12 cellular contexts compared by ENCODE assay signal in genomic region chr21:32524010-32524719, GRCh38.
DNase-seq lines count a peak whose midpoint lies in the region; ATAC-seq and TF ChIP-seq lines count a peak whose summit lies in the region.
"Had no signal": no experiment of that assay in that cellular context is flagged by ENCODE, and none has a peak within 500 bp of the region (broad histone marks: within the 10 kb centered on the region; RNA-seq: fewer than 3 reads in every experiment).

No MANE protein-coding gene starts in this region.

- DNase-seq in BJ (ENCODE audit: low read depth), result peak; percentile 80
- peak; percentile 30 for DNase-seq in RWPE1 (ENCODE audit: low spot score)
- DNase-seq in fibroblast of lung (ENCODE audit: low read depth in 2 of 2), result peak; percentile 81 to 94
- DNase-seq in neuronal stem cell (ENCODE audit: low spot score), result no peak
- no peak for DNase-seq in KG1 (lab: John Stamatoyannopoulos, UW)
- DNase-seq in stimulated activated naive CD4-positive, alpha-beta T cell (lab: John Stamatoyannopoulos, UW), result no peak
- no peak for DNase-seq in activated CD8-positive, alpha-beta memory T cell treated with anti-CD3 and anti-CD28 coated beads, Interleukin-2, amount 50 U/mL, for 48 hours
- DNase-seq: activated naive CD4-positive, alpha-beta T cell treated with Interleukin-2 at 50 U/mL for 16 hours; NCI-H2171 treated with DMSO at 0.1 percent for 48 hours; stimulated activated CD4-positive, alpha-beta T cell treated with anti-CD3 and anti-CD28 coated beads, Interleukin-2, amount 100 ng/mL, for 48 hours; T-helper 9 cell had no signal

- H3K4ac ChIP-seq in neuronal stem cell (ENCODE audit: low read length), result no peak overlapping the region

- H2BK5ac ChIP-seq in neuronal stem cell (ENCODE audit: low read length), result no peak overlapping the region

- TF ChIP-seq CTCF in BJ (IDR thresholded peaks at IDR 0.05; ENCODE audit: insufficient read depth, low read depth, low read length) (no peak), RWPE1 (conservative IDR thresholded peaks at IDR 0.05; ENCODE audit: low read depth) (no peak), fibroblast of lung (conservative IDR thresholded peaks at IDR 0.05 in 1 of 2, IDR thresholded peaks at IDR 0.05 in 1 of 2; ENCODE audit: low read depth in 1 of 2, low read length in 2 of 2) (no peak)

- H3K9ac ChIP-seq in fibroblast of lung (ENCODE audit: insufficient read depth, low read length) (no peak overlapping the region), neuronal stem cell (ENCODE audit: low read depth, low read length, poor library complexity) (no peak overlapping the region)

- H3K36me3 ChIP-seq in BJ (ENCODE audit: control insufficient read depth, insufficient read depth, low read length) (no peaks in the 10 kb centered on the region), fibroblast of lung (ENCODE audit: control insufficient read depth, insufficient read depth, low read length) (no peaks in the 10 kb centered on the region), neuronal stem cell (replicated peaks in 1 of 2; ENCODE audit: control insufficient read depth in 2 of 2, insufficient read depth in 2 of 2, low read length in 2 of 2) (no peaks in the 10 kb centered on the region)

- H2BK15ac ChIP-seq in neuronal stem cell (ENCODE audit: low read length), result no peak overlapping the region

- H3K14ac ChIP-seq in neuronal stem cell (ENCODE audit: low read length), result no peak overlapping the region

- POLR2A ChIA-PET in BJ (lab: Charles Lee) (no interaction called here), RWPE1 (lab: Yijun Ruan, JAX; ENCODE audit: low non-redundant PET) (no interaction called here)

- no CpG with 5 or more reads among the region's 8 CpGs for WGBS in neuronal stem cell (ENCODE audit: extremely low coverage in 2 of 2, insufficient read length in 2 of 2, insufficient replicate concordance in 1 of 2), 2 donors

- H3K9me3 ChIP-seq in fibroblast of lung (ENCODE audit: control insufficient read depth, insufficient read depth, low read depth, low read length), result no peaks in the 10 kb centered on the region
- H3K9me3 ChIP-seq in neuronal stem cell (replicated peaks in 1 of 2; ENCODE audit: control insufficient read depth in 2 of 2, insufficient read depth in 1 of 2, low read depth in 1 of 2, low read length in 2 of 2), result no peaks in the 10 kb centered on the region

- H4K8ac ChIP-seq in neuronal stem cell (ENCODE audit: low read depth, low read length), result no peak overlapping the region

- no peaks in the 10 kb centered on the region for H3K79me2 ChIP-seq in fibroblast of lung (ENCODE audit: control insufficient read depth, insufficient read depth, low read length)

- H3K4me1 ChIP-seq in fibroblast of lung (ENCODE audit: control insufficient read depth, extremely low read depth, insufficient read depth, low read length), result peaks cover 9% of the 10 kb centered on the region
- peaks cover 7 to 9% of the 10 kb centered on the region in 2 donors for H3K4me1 ChIP-seq in neuronal stem cell (ENCODE audit: control insufficient read depth in 2 of 2, insufficient read depth in 1 of 2, low read depth in 1 of 2, low read length in 2 of 2)

- H2BK12ac ChIP-seq in neuronal stem cell (ENCODE audit: low read length), result no peak overlapping the region

- H3K4me3 ChIP-seq in BJ (ENCODE audit: low read depth, low read length), result no peak overlapping the region
- no peak overlapping the region for H3K4me3 ChIP-seq in fibroblast of lung (replicated peaks in 1 of 4; ENCODE audit: control extremely low read depth in 1 of 4, insufficient read depth in 1 of 4, low read depth in 3 of 4, low read length in 4 of 4)
- no peak overlapping the region for H3K4me3 ChIP-seq in neuronal stem cell (ENCODE audit: low read length in 2 of 2)

- no peak overlapping the region for H2AK5ac ChIP-seq in neuronal stem cell (ENCODE audit: low read depth, low read length)

- ATAC-seq in GM21529 (IDR thresholded peaks at IDR 0.05; ENCODE audit: unreplicated experiment), result no peak

- H3K27me3 ChIP-seq in BJ (ENCODE audit: control insufficient read depth, insufficient read depth, low read length) (no peaks in the 10 kb centered on the region), fibroblast of lung (ENCODE audit: control insufficient read depth, insufficient read depth, low read length) (no peaks in the 10 kb centered on the region), neuronal stem cell (ENCODE audit: control insufficient read depth in 3 of 3, insufficient read depth in 3 of 3, low read depth in 1 of 3, low read length in 3 of 3) (peaks cover 0 to 9% (median 0%) of the 10 kb centered on the region in 3 experiments)

- H2AFZ ChIP-seq in fibroblast of lung (ENCODE audit: low read length) (no peak overlapping the region), neuronal stem cell (ENCODE audit: low read length) (peak overlapping the region; percentile 68)

- no peak overlapping the region for H3K18ac ChIP-seq in neuronal stem cell (ENCODE audit: low read length)

- H4K91ac ChIP-seq in neuronal stem cell (ENCODE audit: low read depth, low read length, poor library complexity), result no peak overlapping the region

- H3K79me1 ChIP-seq in neuronal stem cell (ENCODE audit: low read depth, low read length), result no peaks in the 10 kb centered on the region

- H3K23ac ChIP-seq in neuronal stem cell (ENCODE audit: low read depth, low read length, poor library complexity), result no peak overlapping the region

- H2BK120ac ChIP-seq in neuronal stem cell (ENCODE audit: low read depth, low read length), result no peak overlapping the region

- H3K27ac ChIP-seq in RWPE1 (peak overlapping the region; percentile 59), fibroblast of lung (ENCODE audit: insufficient read depth, low read length) (no peak overlapping the region), neuronal stem cell (replicated peaks; ENCODE audit: low read length) (no peak overlapping the region)

- H4K20me1 ChIP-seq in fibroblast of lung (ENCODE audit: control insufficient read depth, extremely low read depth, insufficient read depth, low read length), result no peaks in the 10 kb centered on the region

- CTCF ChIA-PET in BJ (lab: Yijun Ruan, JAX), result interaction anchor here (1.6 kb wide), 1 partner anchor 16 kb away, joined by 4 read pairs; no protein-coding TSS in a partner anchor
- CTCF ChIA-PET in RWPE1 (lab: Yijun Ruan, JAX), result interaction anchor here (0.7 kb wide), 1 partner anchor 77 kb away, joined by 3 read pairs; no protein-coding TSS in a partner anchor

- H3K4me2 ChIP-seq in fibroblast of lung (ENCODE audit: extremely low read depth, insufficient read depth, low read length) (no peak overlapping the region), neuronal stem cell (ENCODE audit: insufficient read depth, low read length, poor library complexity, severe bottlenecking) (no peak overlapping the region)

Comparison
In these comparisons a context has a peak if more than half of its experiments do, and no peak if none do; other contexts are left out.
1. DNase-seq: peak in BJ (single experiment), RWPE1 (single experiment) and fibroblast of lung (2 of 2); none in neuronal stem cell (single experiment), KG1 (single experiment), stimulated activated naive CD4-positive, alpha-beta T cell (0 of 6) and activated CD8-positive, alpha-beta memory T cell treated with anti-CD3 and anti-CD28 coated beads, Interleukin-2, amount 50 U/mL, for 48 hours (single experiment).